In genomic region chr11:63543711-63544110, GRCh38 we compare ENCODE assay signal across 17 cellular contexts. TPM values are rescaled to one million over a fixed set of nuclear protein-coding genes. Genes with fewer than 3 reads are reported as not detected.
DNase-seq lines count a peak whose midpoint lies in the region; ATAC-seq, FAIRE-seq and TF ChIP-seq lines count a peak whose summit lies in the region.
"Had no signal": no experiment of that assay in that cellular context is flagged by ENCODE, and none has a peak within 500 bp of the region (broad histone marks: within the 10 kb centered on the region; RNA-seq: fewer than 3 reads in every experiment).

No MANE protein-coding gene starts in this region.

- H3K9me3 Mint-ChIP-seq in activated naive CD8-positive, alpha-beta T cell (ENCODE audit: low read depth), result no peaks in the 10 kb centered on the region
- no peaks in the 10 kb centered on the region for H3K9me3 Mint-ChIP-seq in activated naive CD8-positive, alpha-beta T cell treated with anti-CD3 and anti-CD28 coated beads, Interleukin-2, amount 50 U/mL, for 24 hours
- no peaks in the 10 kb centered on the region for H3K9me3 Mint-ChIP-seq in central memory CD8-positive, alpha-beta T cell

- H3K4me3 ChIP-seq in Karpas-422 (ENCODE audit: low read length), result no peak overlapping the region
- no peak overlapping the region for H3K4me3 ChIP-seq in upper lobe of right lung
- no peak overlapping the region for H3K4me3 ChIP-seq in right cardiac atrium (ENCODE audit: low read length)
- H3K4me3 ChIP-seq: HAP-1 had no signal

- no peaks in the 10 kb centered on the region for H3K9me2 ChIP-seq in Karpas-422 (replicated peaks; ENCODE audit: insufficient read depth, low read length)

- H3K79me2 ChIP-seq in Karpas-422 (ENCODE audit: low read length), result no peaks in the 10 kb centered on the region

- H4K20me1 ChIP-seq in Karpas-422 (ENCODE audit: insufficient read depth, low read depth, low read length), result no peaks in the 10 kb centered on the region

- no peak for TF ChIP-seq CTCF in upper lobe of right lung (IDR thresholded peaks at IDR 0.05)

- whole genome bisulfite sequencing in right cardiac atrium, result 85% methylated on average over 2 of the region's 2 CpGs

- no peak overlapping the region for H2AFZ ChIP-seq in Karpas-422 (ENCODE audit: low read length)

- no peaks in the 10 kb centered on the region for H3K9me3 ChIP-seq in Karpas-422 (ENCODE audit: low read length)
- H3K9me3 ChIP-seq in upper lobe of right lung, result no peaks in the 10 kb centered on the region
- no peaks in the 10 kb centered on the region for H3K9me3 ChIP-seq in right cardiac atrium (ENCODE audit: control insufficient read depth, low read length)
- H3K9me3 ChIP-seq: HAP-1 had no signal

- H3K4me3 Mint-ChIP-seq in activated naive CD8-positive, alpha-beta T cell, result no peak overlapping the region
- H3K4me3 Mint-ChIP-seq in activated naive CD8-positive, alpha-beta T cell treated with anti-CD3 and anti-CD28 coated beads, Interleukin-2, amount 50 U/mL, for 24 hours, result no peak overlapping the region
- no peak overlapping the region for H3K4me3 Mint-ChIP-seq in central memory CD8-positive, alpha-beta T cell

- H3K4me2 ChIP-seq in Karpas-422 (ENCODE audit: low read depth, low read length, poor library complexity, severe bottlenecking), result no peak overlapping the region

- DNase-seq in activated naive CD8-positive, alpha-beta T cell treated with anti-CD3 and anti-CD28 coated beads, Interleukin-2, amount 50 U/mL, for 24 hours, result no peak
- DNase-seq in Karpas-422 (peak; percentile 47), upper lobe of right lung (no peak), right cardiac atrium (no peak), RCC 7860 (ENCODE audit: low spot score) (no peak), NCI-H1092 (lab: John Stamatoyannopoulos, UW) (no peak)
- DNase-seq in central memory CD8-positive, alpha-beta T cell (ENCODE audit: low spot score in 2 of 2), result no peak
- DNase-seq: NCI-H1092 treated with DMSO at 0.1 percent for 48 hours, NCI-H1694, NCI-H2107, NCI-H226, Right ventricle myocardium superior had no signal

- H3K4me1 ChIP-seq in Karpas-422 (ENCODE audit: low read length), result peaks cover 9% of the 10 kb centered on the region
- peaks cover 12% of the 10 kb centered on the region for H3K4me1 ChIP-seq in upper lobe of right lung
- peaks cover 3% of the 10 kb centered on the region for H3K4me1 ChIP-seq in right cardiac atrium (ENCODE audit: control insufficient read depth, insufficient read depth, low read length)

- ATAC-seq in activated naive CD8-positive, alpha-beta T cell treated with anti-CD3 and anti-CD28 coated beads, Interleukin-2, amount 50 U/mL, for 24 hours, result no peak
- ATAC-seq in central memory CD8-positive, alpha-beta T cell (replicated peaks; ENCODE audit: extremely low read depth, poor library complexity, severe bottlenecking), result no peak
- ATAC-seq in upper lobe of right lung (peak; percentile 21), right cardiac atrium (no peak)
- ATAC-seq: SK-N-SH treated with all-trans-retinoic acid at 6 μM for 48 hours had no signal

- H3K36me3 ChIP-seq in Karpas-422 (ENCODE audit: insufficient read depth, low read length), result no peaks in the 10 kb centered on the region
- peaks cover 28% of the 10 kb centered on the region for H3K36me3 ChIP-seq in upper lobe of right lung
- H3K36me3 ChIP-seq: HAP-1 had no signal

- H3K27me3 ChIP-seq in Karpas-422 (ENCODE audit: low read length), result no peaks in the 10 kb centered on the region
- no peaks in the 10 kb centered on the region for H3K27me3 ChIP-seq in upper lobe of right lung
- no peaks in the 10 kb centered on the region for H3K27me3 ChIP-seq in right cardiac atrium (ENCODE audit: control insufficient read depth, insufficient read depth)

- intact Hi-C loops in upper lobe of right lung (cut with DNase I) (no loop called here), right cardiac atrium (cut with DNase I) (no loop called here)

- FAIRE-seq in RCC 7860 (lab: Jason Lieb, UNC), result no peak

- H3K27me3 Mint-ChIP-seq in activated naive CD8-positive, alpha-beta T cell, result no peaks in the 10 kb centered on the region
- no peaks in the 10 kb centered on the region for H3K27me3 Mint-ChIP-seq in activated naive CD8-positive, alpha-beta T cell treated with anti-CD3 and anti-CD28 coated beads, Interleukin-2, amount 50 U/mL, for 24 hours
- H3K27me3 Mint-ChIP-seq in central memory CD8-positive, alpha-beta T cell, result no peaks in the 10 kb centered on the region

- peaks cover 6% of the 10 kb centered on the region for H3K36me3 Mint-ChIP-seq in activated naive CD8-positive, alpha-beta T cell
- H3K36me3 Mint-ChIP-seq in activated naive CD8-positive, alpha-beta T cell treated with anti-CD3 and anti-CD28 coated beads, Interleukin-2, amount 50 U/mL, for 24 hours (ENCODE audit: low read depth), result no peaks in the 10 kb centered on the region
- peaks cover 61% of the 10 kb centered on the region for H3K36me3 Mint-ChIP-seq in central memory CD8-positive, alpha-beta T cell (ENCODE audit: insufficient read depth)

- H3K4me1 Mint-ChIP-seq in activated naive CD8-positive, alpha-beta T cell (ENCODE audit: low read depth), result peaks cover 49% of the 10 kb centered on the region
- peaks cover 25% of the 10 kb centered on the region for H3K4me1 Mint-ChIP-seq in activated naive CD8-positive, alpha-beta T cell treated with anti-CD3 and anti-CD28 coated beads, Interleukin-2, amount 50 U/mL, for 24 hours
- peaks cover 59% of the 10 kb centered on the region for H3K4me1 Mint-ChIP-seq in central memory CD8-positive, alpha-beta T cell

- no peak overlapping the region for H3K27ac ChIP-seq in Karpas-422 (ENCODE audit: low read length)
- no peak overlapping the region for H3K27ac ChIP-seq in upper lobe of right lung
- no peak overlapping the region for H3K27ac ChIP-seq in right cardiac atrium (ENCODE audit: low read length)

- H3K27ac Mint-ChIP-seq in activated naive CD8-positive, alpha-beta T cell, result peak overlapping the region; percentile 42
- H3K27ac Mint-ChIP-seq in activated naive CD8-positive, alpha-beta T cell treated with anti-CD3 and anti-CD28 coated beads, Interleukin-2, amount 50 U/mL, for 24 hours, result no peak overlapping the region
- H3K27ac Mint-ChIP-seq in central memory CD8-positive, alpha-beta T cell (ENCODE audit: low read depth), result peak overlapping the region; percentile 19

- no peak overlapping the region for H3K9ac ChIP-seq in Karpas-422 (ENCODE audit: low read length)

RNA-seq across cellular contexts. Expression of gene PLAAT4, which starts 7.1 kb away (rescaled TPM):
- total RNA-seq in Karpas-422 (2014; rRNA removed; shearing (Covaris generic); ENCODE audit: low replicate concordance), result not detected in 2 replicates
- total RNA-seq in upper lobe of right lung (185 TPM), right cardiac atrium (10 to 100 TPM in 3 of 4 donors, 1 to 10 TPM in 1; 8.0 to 17.9 (median 13.3) TPM)
- polyA plus RNA-seq in right cardiac atrium, result 14.0 TPM

RNA-seq across cellular contexts. Expression of gene PLAAT2, which starts 19.5 kb away (rescaled TPM):
- not detected in 2 replicates for total RNA-seq in Karpas-422 (2014; rRNA removed; shearing (Covaris generic); ENCODE audit: low replicate concordance)
- 4.2 TPM for total RNA-seq in upper lobe of right lung
- under 1 TPM in 1 of 4 donors, not detected in 3; 0.31 TPM for total RNA-seq in right cardiac atrium
- polyA plus RNA-seq in right cardiac atrium, result 0.66 TPM
- total RNA-seq: A673 had no signal

RNA-seq across cellular contexts. Expression of gene LGALS12, which starts 37.8 kb away (rescaled TPM):
- total RNA-seq in Karpas-422 (2014; rRNA removed; shearing (Covaris generic); ENCODE audit: low replicate concordance), result not detected in 2 replicates
- total RNA-seq in upper lobe of right lung (0.49 TPM), right cardiac atrium (1 to 10 TPM in 1 of 4 donors, under 1 TPM in 2, not detected in 1; 0.40 to 3.8 (median 0.44) TPM)
- 7.3 TPM for polyA plus RNA-seq in right cardiac atrium
- total RNA-seq: A673, HT-29 had no signal

RNA-seq across cellular contexts. Expression of gene PLAAT5, which starts 52.7 kb away (rescaled TPM):
- not detected in 2 replicates for total RNA-seq in Karpas-422 (2014; rRNA removed; shearing (Covaris generic); ENCODE audit: low replicate concordance)
- total RNA-seq in upper lobe of right lung (3.6 TPM), right cardiac atrium (1 to 10 TPM; 2.9 to 5.2 (median 4.3) TPM)
- 4.2 TPM for polyA plus RNA-seq in right cardiac atrium
- total RNA-seq: A673 had no signal
